27 cellular contexts compared by ENCODE assay signal in genomic region chr11:38751421-38751820, GRCh38.
"Had no signal": no experiment of that assay in that cellular context is flagged by ENCODE, and none has a peak within 500 bp of the region (broad histone marks: within the 10 kb centered on the region; RNA-seq: fewer than 3 reads in every experiment).

No MANE protein-coding gene starts in this region.

- H3K4me1 ChIP-seq: left lung, lower lobe of right lung, right atrium auricular region, stomach, testis, thyroid gland, transverse colon, upper lobe of left lung, vagina had no signal

- ATAC-seq: left colon; left lung; lower lobe of right lung; natural killer cell; sciatic nerve; stimulated activated naive B cell treated with anti-CD40 and anti-IgM and Interleukin-4, amounts not matched to agents 10 μg/mL and 1 μg/mL and 100 μg/mL, for 72 hours; stimulated activated naive CD8-positive, alpha-beta T cell treated with anti-CD3 and anti-CD28 coated beads, Interleukin-15, Interleukin-2, amounts not matched to agents 100 U/mL and 50 U/mL, for 24 hours had no signal

- H3K36me3 ChIP-seq: left lung, lower lobe of right lung, ovary, right atrium auricular region, stomach, thyroid gland, transverse colon, upper lobe of left lung, vagina had no signal

- H3K9me3 ChIP-seq: lower lobe of right lung, ovary, right atrium auricular region, stomach, testis, thyroid gland, transverse colon, upper lobe of left lung, vagina had no signal

- DNase-seq: hypothalamus; immature natural killer cell; kidney; left colon; left lung; lower lobe of right lung; mesendoderm; naive B cell; natural killer cell; nephron progenitor cell; ovary; stimulated activated CD4-positive, alpha-beta T cell treated with anti-CD3 and anti-CD28 coated beads, Interleukin-12 subunit alpha, Interleukin-12 subunit beta, amount 100 ng/mL, for 4 hours; stimulated activated CD4-positive, alpha-beta T cell treated with anti-CD3 and anti-CD28 coated beads, Interleukin-15, amount 100 ng/mL, for 24 hours; stimulated activated CD4-positive, alpha-beta T cell treated with anti-CD3 and anti-CD28 coated beads, Interleukin-2, amount 100 ng/mL, for 24 hours; stimulated activated CD4-positive, alpha-beta T cell treated with anti-CD3 and anti-CD28 coated beads, Interleukin-4, amount 100 ng/mL, for 1 hour; stimulated activated naive B cell treated with anti-CD40 and anti-IgM and Interleukin-4, amounts not matched to agents 10 μg/mL and 1 μg/mL and 100 μg/mL, for 72 hours; stimulated activated naive CD8-positive, alpha-beta T cell treated with anti-CD3 and anti-CD28 coated beads, Interleukin-15, Interleukin-2, amounts not matched to agents 100 U/mL and 50 U/mL, for 24 hours; stomach; testis; thyroid gland; transverse colon; upper lobe of left lung had no signal

- H3K4me3 ChIP-seq: left lung, lower lobe of right lung, ovary, right atrium auricular region, skin epidermis, stomach, testis, thyroid gland, transverse colon, upper lobe of left lung, vagina had no signal

- H3K27ac ChIP-seq: left lung, lower lobe of right lung, ovary, right atrium auricular region, skin epidermis, stomach, testis, thyroid gland, transverse colon, upper lobe of left lung, vagina had no signal

- H3K27me3 ChIP-seq: left lung, ovary, right atrium auricular region, stomach, testis, thyroid gland, transverse colon, upper lobe of left lung, vagina had no signal

- FAIRE-seq: islet of Langerhans, kidney had no signal
